In the genomic region with DNA sequence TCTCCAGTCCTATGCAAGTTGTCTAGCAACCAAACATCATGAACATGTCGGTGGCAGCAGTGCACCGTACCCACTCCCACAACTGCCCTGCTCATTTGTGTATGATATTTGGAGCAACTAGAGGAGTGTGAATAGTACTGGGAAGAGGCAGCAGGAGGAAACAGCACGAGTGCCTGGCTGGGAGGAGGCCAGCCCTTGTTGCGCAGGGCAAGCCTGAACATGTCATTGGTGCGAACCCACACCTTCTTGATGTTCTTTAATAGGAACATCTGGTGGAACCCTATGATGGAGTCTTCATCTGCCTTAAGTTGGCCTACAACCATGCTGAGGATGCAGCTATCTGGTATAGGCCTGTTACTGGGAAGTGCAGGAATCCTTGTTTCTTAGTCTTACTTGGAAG, we compare ENCODE assay signal across 22 cellular contexts.
"Had no signal": no experiment of that assay in that cellular context is flagged by ENCODE, and none has a peak within 500 bp of the region (broad histone marks: within the 10 kb centered on the region; RNA-seq: fewer than 3 reads in every experiment).

No MANE protein-coding gene starts in this region.

- H3K4me3 ChIP-seq: Peyer's patch, SJCRH30 had no signal

- DNase-seq: activated CD4-positive, alpha-beta memory T cell treated with anti-CD3 and anti-CD28 coated beads for 36 hours; activated CD4-positive, alpha-beta T cell treated with anti-CD3 and anti-CD28 coated beads, Interleukin-2, amount 10 ng/mL, durations not matched to agents 7 days and 5 days; activated CD4-positive, CD25-positive, alpha-beta regulatory T cell; activated CD8-positive, alpha-beta memory T cell treated with anti-CD3 and anti-CD28 coated beads for 24 hours; activated effector memory CD4-positive, alpha-beta T cell treated with anti-CD3 and anti-CD28 coated beads, Interleukin-2, amount 50 U/mL, for 16 hours; activated naive CD4-positive, alpha-beta T cell treated with anti-CD3 and anti-CD28 coated beads for 36 hours; activated T-cell treated with anti-CD3 and anti-CD28 coated beads, Interleukin-2, amount 50 U/mL, for 4 hours; Karpas-422; NCI-H1105 treated with DMSO at 0.1 percent for 48 hours; NCI-H1436 treated with DMSO at 0.1 percent for 48 hours; NCI-H187; NCI-H2081; NCI-H446; NCI-H524; Peyer's patch; Right ventricle myocardium superior; SJCRH30; SK-N-SH; T-helper 1 cell had no signal

- H3K27me3 ChIP-seq: Peyer's patch, SJCRH30 had no signal

- ATAC-seq: activated T-cell treated with anti-CD3 and anti-CD28 coated beads, Interleukin-2, amount 50 U/mL, for 4 hours had no signal

- H3K4me1 ChIP-seq: Peyer's patch, SJCRH30 had no signal

- H3K36me3 ChIP-seq: Peyer's patch, SJCRH30 had no signal

- H3K27ac ChIP-seq: Peyer's patch, RWPE1, SJCRH30, VCaP had no signal

- H3K9me3 ChIP-seq: Peyer's patch, SJCRH30, SK-N-SH had no signal

- H3K4me2 ChIP-seq: SK-N-SH had no signal

- FAIRE-seq: astrocyte had no signal

- H3K9ac ChIP-seq: SK-N-SH had no signal
